1 cellular context compared by ENCODE assay signal in the genomic region with DNA sequence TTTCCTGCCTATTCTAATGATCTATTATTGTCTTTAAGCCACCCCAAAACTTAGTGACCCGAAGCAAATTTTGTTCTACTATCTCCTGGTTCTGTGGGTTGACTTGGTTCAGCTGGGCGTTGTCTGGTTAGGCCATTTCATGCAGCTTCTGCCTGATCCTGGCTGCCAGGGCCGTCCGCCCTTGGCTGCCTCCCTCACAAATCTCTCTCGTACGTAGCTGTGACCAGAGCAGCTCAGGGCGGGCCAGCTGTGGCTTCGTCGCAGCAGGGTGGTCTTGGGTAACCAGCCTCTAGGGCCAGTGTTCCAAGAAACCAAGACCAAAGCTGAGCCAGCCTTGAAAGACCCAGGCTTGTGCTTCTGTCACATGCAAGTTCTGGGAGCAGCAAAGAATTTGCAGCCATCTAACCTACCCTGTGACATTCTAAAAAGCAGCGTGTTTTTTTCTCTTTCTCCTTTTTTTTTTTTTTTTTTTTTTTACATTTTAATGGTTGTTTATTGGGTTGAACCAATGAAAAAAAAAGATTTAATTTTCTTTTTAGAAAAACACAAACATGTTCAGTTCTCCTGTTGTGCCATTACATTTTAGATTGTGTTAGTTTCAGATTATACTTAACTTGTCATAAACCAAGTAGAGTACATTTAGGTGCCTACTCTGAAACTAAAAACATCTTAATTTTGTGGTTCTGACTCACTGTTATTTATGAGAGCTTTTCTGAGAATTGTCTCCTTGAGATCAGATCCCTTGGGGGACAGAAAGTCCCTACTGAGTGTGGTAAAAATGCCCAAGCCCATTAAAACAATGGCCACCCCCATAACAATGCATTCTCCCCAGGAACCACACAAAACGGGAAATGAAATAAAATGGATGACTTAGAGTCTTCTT.
TF ChIP-seq lines count a peak whose summit lies in the region.

No MANE protein-coding gene starts in this region.

TF ChIP-seq in GM12878, 131 proteins besides CTCF, POLR2A, EP300 and RAD21 (continued from another document and continues in another):
- TF ChIP-seq FOXK2 (IDR thresholded peaks at IDR 0.05) (no peak), PAX5 (IDR thresholded peaks at IDR 0.05; ENCODE audit: borderline replicate concordance, low read depth, low read length) (peak; percentile 81; the same call in 1 of the 2 replicates), MEF2B (IDR thresholded peaks at IDR 0.05; ENCODE audit: partially characterized antibody, poor library complexity, severe bottlenecking) (peak; percentile 100), ZZZ3 (IDR thresholded peaks at IDR 0.05; ENCODE audit: control insufficient read depth, insufficient read length, low read depth) (no peak), CREM (IDR thresholded peaks at IDR 0.05; ENCODE audit: low read depth) (peak; percentile 53), EED (IDR thresholded peaks at IDR 0.05; ENCODE audit: low read depth) (peak; percentile 89), STAT3 (IDR thresholded peaks at IDR 0.05; ENCODE audit: low read depth, low read length) (peak; percentile 98), CEBPB (IDR thresholded peaks at IDR 0.05; ENCODE audit: borderline replicate concordance in 1 of 2, low read depth in 2 of 2, low read length in 2 of 2) (no peak), CBX5 (IDR thresholded peaks at IDR 0.05; ENCODE audit: low read depth) (no peak), CBFB (IDR thresholded peaks at IDR 0.05; ENCODE audit: low read depth) (peak; percentile 83; the same call in 1 of the 2 replicates), YBX1 (IDR thresholded peaks at IDR 0.05) (peak; percentile 85; the same call in 1 of the 2 replicates), ESRRA (IDR thresholded peaks at IDR 0.05; ENCODE audit: low read length) (no peak), SPI1 (IDR thresholded peaks at IDR 0.05; ENCODE audit: borderline replicate concordance, insufficient read depth, low read depth, low read length) (peak; percentile 93), TCF3 (IDR thresholded peaks at IDR 0.05; ENCODE audit: borderline replicate concordance, insufficient read depth, low read depth, low read length) (peak; percentile 43; the same call in 1 of the 2 replicates), JUND (IDR thresholded peaks at IDR 0.05; ENCODE audit: low read depth, low read length) (0 out of 2 replicates have a peak, but pooled peaks have one; percentile 49), RELA (IDR thresholded peaks at IDR 0.05; ENCODE audit: borderline replicate concordance, partially characterized antibody) (peak; percentile 82), MYB (IDR thresholded peaks at IDR 0.05; ENCODE audit: borderline replicate concordance, low read depth, low read length) (no peak), IRF4 (IDR thresholded peaks at IDR 0.05; ENCODE audit: low read depth, low read length) (peak; percentile 50; the same call in 1 of the 2 replicates), MXI1 (IDR thresholded peaks at IDR 0.05; ENCODE audit: low read depth, low read length) (no peak; the same call in 1 of the 2 replicates), SMC3 (IDR thresholded peaks at IDR 0.05; ENCODE audit: borderline replicate concordance, low read length) (peak; percentile 19; the same call in 1 of the 2 replicates), IKZF2 (IDR thresholded peaks at IDR 0.05) (peak; percentile 99), SMAD1 (IDR thresholded peaks at IDR 0.05; ENCODE audit: low read depth, partially characterized antibody) (peak; percentile 95), SMARCA5 (IDR thresholded peaks at IDR 0.05) (peak; percentile 86), CREB1 (IDR thresholded peaks at IDR 0.05; ENCODE audit: low read depth) (0 out of 2 replicates have a peak, but pooled peaks have one; percentile 14), GATAD2B (conservative IDR thresholded peaks at IDR 0.05; ENCODE audit: low read depth) (peak; percentile 97), BHLHE40 (IDR thresholded peaks at IDR 0.05; ENCODE audit: borderline replicate concordance in 1 of 2, low read depth in 2 of 2, low read length in 1 of 2) (peak; percentile 75 to 85), FOXM1 (IDR thresholded peaks at IDR 0.05; ENCODE audit: low read depth, low read length) (peak; percentile 84; the same call in 1 of the 2 replicates), ZBED1 (IDR thresholded peaks at IDR 0.05; ENCODE audit: borderline replicate concordance) (peak; percentile 77; the same call in 1 of the 2 replicates), RAD51 (IDR thresholded peaks at IDR 0.05) (peak; percentile 24; the same call in 1 of the 2 replicates), RCOR1 (conservative IDR thresholded peaks at IDR 0.05; ENCODE audit: low read depth, low read length) (no peak), CHD2 (IDR thresholded peaks at IDR 0.05; ENCODE audit: borderline replicate concordance, low read depth, low read length) (peak; percentile 83), POU2F2 (IDR thresholded peaks at IDR 0.05; ENCODE audit: borderline replicate concordance, low read depth, low read length) (peak; percentile 76; the same call in 1 of the 3 replicates), ZSCAN29 (IDR thresholded peaks at IDR 0.05) (0 out of 2 replicates have a peak, but pooled peaks have one; percentile 50), SIX5 (IDR thresholded peaks at IDR 0.05; ENCODE audit: low read depth, low read length, severe bottlenecking) (no peak), ZNF24 (IDR thresholded peaks at IDR 0.05) (peak; percentile 62), DPF2 (IDR thresholded peaks at IDR 0.05) (peak; percentile 84), YY1 (IDR thresholded peaks at IDR 0.05; ENCODE audit: low read depth, low read length) (peak; percentile 86)
- TF ChIP-seq, protein P1, sequence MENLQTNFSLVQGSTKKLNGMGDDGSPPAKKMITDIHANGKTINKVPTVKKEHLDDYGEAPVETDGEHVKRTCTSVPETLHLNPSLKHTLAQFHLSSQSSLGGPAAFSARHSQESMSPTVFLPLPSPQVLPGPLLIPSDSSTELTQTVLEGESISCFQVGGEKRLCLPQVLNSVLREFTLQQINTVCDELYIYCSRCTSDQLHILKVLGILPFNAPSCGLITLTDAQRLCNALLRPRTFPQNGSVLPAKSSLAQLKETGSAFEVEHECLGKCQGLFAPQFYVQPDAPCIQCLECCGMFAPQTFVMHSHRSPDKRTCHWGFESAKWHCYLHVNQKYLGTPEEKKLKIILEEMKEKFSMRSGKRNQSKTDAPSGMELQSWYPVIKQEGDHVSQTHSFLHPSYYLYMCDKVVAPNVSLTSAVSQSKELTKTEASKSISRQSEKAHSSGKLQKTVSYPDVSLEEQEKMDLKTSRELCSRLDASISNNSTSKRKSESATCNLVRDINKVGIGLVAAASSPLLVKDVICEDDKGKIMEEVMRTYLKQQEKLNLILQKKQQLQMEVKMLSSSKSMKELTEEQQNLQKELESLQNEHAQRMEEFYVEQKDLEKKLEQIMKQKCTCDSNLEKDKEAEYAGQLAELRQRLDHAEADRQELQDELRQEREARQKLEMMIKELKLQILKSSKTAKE (IDR thresholded peaks at IDR 0.05; ENCODE audit: low read depth, poor library complexity, severe bottlenecking): peak; percentile 89
- TF ChIP-seq, protein P2, sequence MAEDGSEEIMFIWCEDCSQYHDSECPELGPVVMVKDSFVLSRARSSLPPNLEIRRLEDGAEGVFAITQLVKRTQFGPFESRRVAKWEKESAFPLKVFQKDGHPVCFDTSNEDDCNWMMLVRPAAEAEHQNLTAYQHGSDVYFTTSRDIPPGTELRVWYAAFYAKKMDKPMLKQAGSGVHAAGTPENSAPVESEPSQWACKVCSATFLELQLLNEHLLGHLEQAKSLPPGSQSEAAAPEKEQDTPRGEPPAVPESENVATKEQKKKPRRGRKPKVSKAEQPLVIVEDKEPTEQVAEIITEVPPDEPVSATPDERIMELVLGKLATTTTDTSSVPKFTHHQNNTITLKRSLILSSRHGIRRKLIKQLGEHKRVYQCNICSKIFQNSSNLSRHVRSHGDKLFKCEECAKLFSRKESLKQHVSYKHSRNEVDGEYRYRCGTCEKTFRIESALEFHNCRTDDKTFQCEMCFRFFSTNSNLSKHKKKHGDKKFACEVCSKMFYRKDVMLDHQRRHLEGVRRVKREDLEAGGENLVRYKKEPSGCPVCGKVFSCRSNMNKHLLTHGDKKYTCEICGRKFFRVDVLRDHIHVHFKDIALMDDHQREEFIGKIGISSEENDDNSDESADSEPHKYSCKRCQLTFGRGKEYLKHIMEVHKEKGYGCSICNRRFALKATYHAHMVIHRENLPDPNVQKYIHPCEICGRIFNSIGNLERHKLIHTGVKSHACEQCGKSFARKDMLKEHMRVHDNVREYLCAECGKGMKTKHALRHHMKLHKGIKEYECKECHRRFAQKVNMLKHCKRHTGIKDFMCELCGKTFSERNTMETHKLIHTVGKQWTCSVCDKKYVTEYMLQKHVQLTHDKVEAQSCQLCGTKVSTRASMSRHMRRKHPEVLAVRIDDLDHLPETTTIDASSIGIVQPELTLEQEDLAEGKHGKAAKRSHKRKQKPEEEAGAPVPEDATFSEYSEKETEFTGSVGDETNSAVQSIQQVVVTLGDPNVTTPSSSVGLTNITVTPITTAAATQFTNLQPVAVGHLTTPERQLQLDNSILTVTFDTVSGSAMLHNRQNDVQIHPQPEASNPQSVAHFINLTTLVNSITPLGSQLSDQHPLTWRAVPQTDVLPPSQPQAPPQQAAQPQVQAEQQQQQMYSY (CRISPR knock-in tag; IDR thresholded peaks at IDR 0.05): peak; percentile 61; the same call in 1 of the 2 replicates
- TF ChIP-seq, protein P3, sequence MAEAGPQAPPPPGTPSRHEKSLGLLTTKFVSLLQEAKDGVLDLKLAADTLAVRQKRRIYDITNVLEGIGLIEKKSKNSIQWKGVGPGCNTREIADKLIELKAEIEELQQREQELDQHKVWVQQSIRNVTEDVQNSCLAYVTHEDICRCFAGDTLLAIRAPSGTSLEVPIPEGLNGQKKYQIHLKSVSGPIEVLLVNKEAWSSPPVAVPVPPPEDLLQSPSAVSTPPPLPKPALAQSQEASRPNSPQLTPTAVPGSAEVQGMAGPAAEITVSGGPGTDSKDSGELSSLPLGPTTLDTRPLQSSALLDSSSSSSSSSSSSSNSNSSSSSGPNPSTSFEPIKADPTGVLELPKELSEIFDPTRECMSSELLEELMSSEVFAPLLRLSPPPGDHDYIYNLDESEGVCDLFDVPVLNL (IDR thresholded peaks at IDR 0.05; ENCODE audit: low read depth, low read length): no peak
- TF ChIP-seq, protein P4, sequence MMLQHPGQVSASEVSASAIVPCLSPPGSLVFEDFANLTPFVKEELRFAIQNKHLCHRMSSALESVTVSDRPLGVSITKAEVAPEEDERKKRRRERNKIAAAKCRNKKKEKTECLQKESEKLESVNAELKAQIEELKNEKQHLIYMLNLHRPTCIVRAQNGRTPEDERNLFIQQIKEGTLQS (IDR thresholded peaks at IDR 0.05; ENCODE audit: borderline replicate concordance, extremely low read depth, low read depth, low read length): no peak
- TF ChIP-seq, protein P5, sequence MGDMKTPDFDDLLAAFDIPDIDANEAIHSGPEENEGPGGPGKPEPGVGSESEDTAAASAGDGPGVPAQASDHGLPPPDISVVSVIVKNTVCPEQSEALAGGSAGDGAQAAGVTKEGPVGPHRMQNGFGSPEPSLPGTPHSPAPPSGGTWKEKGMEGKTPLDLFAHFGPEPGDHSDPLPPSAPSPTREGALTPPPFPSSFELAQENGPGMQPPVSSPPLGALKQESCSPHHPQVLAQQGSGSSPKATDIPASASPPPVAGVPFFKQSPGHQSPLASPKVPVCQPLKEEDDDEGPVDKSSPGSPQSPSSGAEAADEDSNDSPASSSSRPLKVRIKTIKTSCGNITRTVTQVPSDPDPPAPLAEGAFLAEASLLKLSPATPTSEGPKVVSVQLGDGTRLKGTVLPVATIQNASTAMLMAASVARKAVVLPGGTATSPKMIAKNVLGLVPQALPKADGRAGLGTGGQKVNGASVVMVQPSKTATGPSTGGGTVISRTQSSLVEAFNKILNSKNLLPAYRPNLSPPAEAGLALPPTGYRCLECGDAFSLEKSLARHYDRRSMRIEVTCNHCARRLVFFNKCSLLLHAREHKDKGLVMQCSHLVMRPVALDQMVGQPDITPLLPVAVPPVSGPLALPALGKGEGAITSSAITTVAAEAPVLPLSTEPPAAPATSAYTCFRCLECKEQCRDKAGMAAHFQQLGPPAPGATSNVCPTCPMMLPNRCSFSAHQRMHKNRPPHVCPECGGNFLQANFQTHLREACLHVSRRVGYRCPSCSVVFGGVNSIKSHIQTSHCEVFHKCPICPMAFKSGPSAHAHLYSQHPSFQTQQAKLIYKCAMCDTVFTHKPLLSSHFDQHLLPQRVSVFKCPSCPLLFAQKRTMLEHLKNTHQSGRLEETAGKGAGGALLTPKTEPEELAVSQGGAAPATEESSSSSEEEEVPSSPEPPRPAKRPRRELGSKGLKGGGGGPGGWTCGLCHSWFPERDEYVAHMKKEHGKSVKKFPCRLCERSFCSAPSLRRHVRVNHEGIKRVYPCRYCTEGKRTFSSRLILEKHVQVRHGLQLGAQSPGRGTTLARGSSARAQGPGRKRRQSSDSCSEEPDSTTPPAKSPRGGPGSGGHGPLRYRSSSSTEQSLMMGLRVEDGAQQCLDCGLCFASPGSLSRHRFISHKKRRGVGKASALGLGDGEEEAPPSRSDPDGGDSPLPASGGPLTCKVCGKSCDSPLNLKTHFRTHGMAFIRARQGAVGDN (IDR thresholded peaks at IDR 0.05): peak; percentile 75
- TF ChIP-seq, protein P6, sequence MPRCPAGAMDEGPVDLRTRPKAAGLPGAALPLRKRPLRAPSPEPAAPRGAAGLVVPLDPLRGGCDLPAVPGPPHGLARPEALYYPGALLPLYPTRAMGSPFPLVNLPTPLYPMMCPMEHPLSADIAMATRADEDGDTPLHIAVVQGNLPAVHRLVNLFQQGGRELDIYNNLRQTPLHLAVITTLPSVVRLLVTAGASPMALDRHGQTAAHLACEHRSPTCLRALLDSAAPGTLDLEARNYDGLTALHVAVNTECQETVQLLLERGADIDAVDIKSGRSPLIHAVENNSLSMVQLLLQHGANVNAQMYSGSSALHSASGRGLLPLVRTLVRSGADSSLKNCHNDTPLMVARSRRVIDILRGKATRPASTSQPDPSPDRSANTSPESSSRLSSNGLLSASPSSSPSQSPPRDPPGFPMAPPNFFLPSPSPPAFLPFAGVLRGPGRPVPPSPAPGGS (IDR thresholded peaks at IDR 0.05; ENCODE audit: borderline replicate concordance, insufficient read depth, low read depth, low read length, poor library complexity, severe bottlenecking): peak; percentile 65
- TF ChIP-seq, protein P7, sequence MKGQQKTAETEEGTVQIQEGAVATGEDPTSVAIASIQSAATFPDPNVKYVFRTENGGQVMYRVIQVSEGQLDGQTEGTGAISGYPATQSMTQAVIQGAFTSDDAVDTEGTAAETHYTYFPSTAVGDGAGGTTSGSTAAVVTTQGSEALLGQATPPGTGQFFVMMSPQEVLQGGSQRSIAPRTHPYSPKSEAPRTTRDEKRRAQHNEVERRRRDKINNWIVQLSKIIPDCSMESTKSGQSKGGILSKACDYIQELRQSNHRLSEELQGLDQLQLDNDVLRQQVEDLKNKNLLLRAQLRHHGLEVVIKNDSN (IDR thresholded peaks at IDR 0.05; ENCODE audit: borderline replicate concordance, extremely low read length, insufficient read depth, low read depth, low read length): no peak
- TF ChIP-seq, protein P8, sequence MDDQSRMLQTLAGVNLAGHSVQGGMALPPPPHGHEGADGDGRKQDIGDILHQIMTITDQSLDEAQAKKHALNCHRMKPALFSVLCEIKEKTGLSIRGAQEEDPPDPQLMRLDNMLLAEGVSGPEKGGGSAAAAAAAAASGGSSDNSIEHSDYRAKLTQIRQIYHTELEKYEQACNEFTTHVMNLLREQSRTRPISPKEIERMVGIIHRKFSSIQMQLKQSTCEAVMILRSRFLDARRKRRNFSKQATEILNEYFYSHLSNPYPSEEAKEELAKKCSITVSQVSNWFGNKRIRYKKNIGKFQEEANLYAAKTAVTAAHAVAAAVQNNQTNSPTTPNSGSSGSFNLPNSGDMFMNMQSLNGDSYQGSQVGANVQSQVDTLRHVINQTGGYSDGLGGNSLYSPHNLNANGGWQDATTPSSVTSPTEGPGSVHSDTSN (IDR thresholded peaks at IDR 0.05; ENCODE audit: insufficient replicate concordance, low read depth, low read length): no peak
